In the genomic region with DNA sequence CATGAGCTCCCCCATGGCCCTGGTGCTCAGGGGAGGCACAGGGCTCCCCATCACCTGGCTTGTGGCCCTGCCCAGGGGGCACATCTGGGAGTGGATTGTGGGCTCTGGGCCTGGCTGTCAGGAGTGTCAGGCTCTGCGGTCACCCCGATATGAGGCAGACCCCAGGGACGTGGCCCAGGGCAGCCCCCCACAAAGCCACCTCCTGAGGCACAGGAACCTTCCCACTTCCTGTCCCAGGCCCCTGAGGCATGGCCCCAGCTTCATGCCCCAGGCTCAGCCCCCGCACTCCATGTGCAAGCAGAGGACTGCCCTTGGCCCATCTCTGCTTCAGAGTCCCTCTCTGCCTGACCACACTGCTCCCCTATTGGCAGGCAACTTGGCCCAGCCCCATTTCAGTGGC, we compare ENCODE assay signal across 17 cellular contexts.
DNase-seq lines count a peak whose midpoint lies in the region; ATAC-seq and TF ChIP-seq lines count a peak whose summit lies in the region.
"Had no signal": no experiment of that assay in that cellular context is flagged by ENCODE, and none has a peak within 500 bp of the region (broad histone marks: within the 10 kb centered on the region; RNA-seq: fewer than 3 reads in every experiment).

No MANE protein-coding gene starts in this region.

- peaks cover 8% of the 10 kb centered on the region for H3K9me3 Mint-ChIP-seq in natural killer cell treated with Interleukin-12 subunit alpha and Interleukin-12 subunit beta and Interleukin-15 and Interleukin-18, amount 100 ng/mL, for 72 hours
- peaks cover 0 to 4% of the 10 kb centered on the region in 2 donors for H3K9me3 Mint-ChIP-seq in natural killer cell
- H3K9me3 Mint-ChIP-seq: CD4-positive, alpha-beta T cell had no signal

- WGBS in transverse colon (ENCODE audit: low coverage in 1 of 2), 2 donors: 80% methylated on average over 3 of the region's 4 CpGs; no CpG with 5 or more reads in 1 of the 2 donors

- H3K27me3 Mint-ChIP-seq in natural killer cell treated with Interleukin-12 subunit alpha and Interleukin-12 subunit beta and Interleukin-15 and Interleukin-18, amount 100 ng/mL, for 72 hours: no peaks in the 10 kb centered on the region
- H3K27me3 Mint-ChIP-seq in natural killer cell (ENCODE audit: low read depth in 2 of 2): peaks cover 0 to 10% of the 10 kb centered on the region in 2 donors

- H3K4me3 ChIP-seq in H7 (ENCODE audit: insufficient read depth, low read depth, low read length) (no peak overlapping the region), upper lobe of right lung (no peak overlapping the region), transverse colon (no peak overlapping the region)
- H3K4me3 ChIP-seq: GM23338 had no signal

- DNase-seq in natural killer cell treated with Interleukin-12 subunit alpha and Interleukin-12 subunit beta and Interleukin-15 and Interleukin-18, amount 100 ng/mL, for 72 hours (ENCODE audit: low spot score): no peak
- DNase-seq in natural killer cell (no peak), H7 (peak; percentile 10), upper lobe of right lung (no peak), transverse colon (no peak), AG20443 (ENCODE audit: low spot score) (no peak)
- DNase-seq: CD4-positive, alpha-beta T cell; CD8-positive, alpha-beta memory T cell; DMS53; DMS79 treated with DMSO at 0.1 percent for 48 hours; GF-D8; HCEC 1CT had no signal

- in situ Hi-C loops in transverse colon (cut with MboI; ENCODE audit: low pct_ligation_motif_present in 1 of 4, low pct_unique_long_range_greater_than_20kb in 1 of 4, low sequenced_read_pairs in 3 of 4): no loop called here

- TF ChIP-seq CTCF in natural killer cell (IDR thresholded peaks at IDR 0.05) (no peak), upper lobe of right lung (IDR thresholded peaks at IDR 0.05) (no peak), transverse colon (IDR thresholded peaks at IDR 0.05) (no peak)

- H3K4me1 Mint-ChIP-seq in natural killer cell treated with Interleukin-12 subunit alpha and Interleukin-12 subunit beta and Interleukin-15 and Interleukin-18, amount 100 ng/mL, for 72 hours (ENCODE audit: low read depth in 2 of 2): no peaks in the 10 kb centered on the region
- no peaks in the 10 kb centered on the region for H3K4me1 Mint-ChIP-seq in natural killer cell
- H3K4me1 Mint-ChIP-seq: CD14-positive monocyte; CD8-positive, alpha-beta memory T cell; GM23338 had no signal

- H3K27me3 ChIP-seq in H7 (ENCODE audit: control insufficient read depth, insufficient read depth, low read length): no peaks in the 10 kb centered on the region
- H3K27me3 ChIP-seq in upper lobe of right lung: no peaks in the 10 kb centered on the region
- no peaks in the 10 kb centered on the region for H3K27me3 ChIP-seq in transverse colon

- intact Hi-C loops in natural killer cell (cut with micrococcal nuclease): loop anchor here (10.0 kb wide), 1 partner anchor 64 kb away; no protein-coding TSS in a partner anchor
- intact Hi-C loops in upper lobe of right lung (cut with DNase I): no loop called here
- intact Hi-C loops in transverse colon (cut with DNase I; ENCODE audit: low total_unique reads): no loop called here

- peak; percentile 31 to 40 for ATAC-seq in natural killer cell treated with Interleukin-12 subunit alpha and Interleukin-12 subunit beta and Interleukin-15 and Interleukin-18, amount 100 ng/mL, for 72 hours
- ATAC-seq in natural killer cell: no peak
- ATAC-seq in esophagus mucosa: peak; percentile 11
- ATAC-seq in upper lobe of right lung: peak; percentile 34
- no peak for ATAC-seq in HG03469 (IDR thresholded peaks at IDR 0.05; ENCODE audit: unreplicated experiment)
- ATAC-seq: GM23338 had no signal

- H3K4me3 Mint-ChIP-seq in natural killer cell treated with Interleukin-12 subunit alpha and Interleukin-12 subunit beta and Interleukin-15 and Interleukin-18, amount 100 ng/mL, for 72 hours: no peak overlapping the region
- H3K4me3 Mint-ChIP-seq in natural killer cell: no peak overlapping the region
- H3K4me3 Mint-ChIP-seq: CD14-positive monocyte; CD4-positive, alpha-beta T cell; CD8-positive, alpha-beta memory T cell; GM23338 had no signal

- H3K9me3 ChIP-seq in upper lobe of right lung: no peaks in the 10 kb centered on the region
- H3K9me3 ChIP-seq in transverse colon: no peaks in the 10 kb centered on the region

- TF ChIP-seq EP300 in transverse colon (IDR thresholded peaks at IDR 0.05; ENCODE audit: low read depth): no peak

- TF ChIP-seq POLR2A in transverse colon (IDR thresholded peaks at IDR 0.05): no peak

- H3K36me3 ChIP-seq in H7 (replicated peaks; ENCODE audit: control insufficient read depth, insufficient read depth, low read length) (no peaks in the 10 kb centered on the region), upper lobe of right lung (no peaks in the 10 kb centered on the region), transverse colon (no peaks in the 10 kb centered on the region)

- H3K36me3 Mint-ChIP-seq in natural killer cell treated with Interleukin-12 subunit alpha and Interleukin-12 subunit beta and Interleukin-15 and Interleukin-18, amount 100 ng/mL, for 72 hours: no peaks in the 10 kb centered on the region
- H3K36me3 Mint-ChIP-seq in natural killer cell: no peaks in the 10 kb centered on the region
- H3K36me3 Mint-ChIP-seq: CD14-positive monocyte had no signal

- no peaks in the 10 kb centered on the region for H3K4me1 ChIP-seq in upper lobe of right lung
- no peaks in the 10 kb centered on the region for H3K4me1 ChIP-seq in transverse colon

- H3K27ac ChIP-seq in upper lobe of right lung (no peak overlapping the region), transverse colon (no peak overlapping the region)
- H3K27ac ChIP-seq: 22Rv1 had no signal

- H3K27ac Mint-ChIP-seq in natural killer cell treated with Interleukin-12 subunit alpha and Interleukin-12 subunit beta and Interleukin-15 and Interleukin-18, amount 100 ng/mL, for 72 hours: no peak overlapping the region
- no peak overlapping the region for H3K27ac Mint-ChIP-seq in natural killer cell
- H3K27ac Mint-ChIP-seq: CD14-positive monocyte; CD4-positive, alpha-beta T cell; CD8-positive, alpha-beta memory T cell; GM23338 had no signal

Comparison
In these comparisons a context has a peak if more than half of its experiments do, and no peak if none do; other contexts are left out.
1. ATAC-seq: peak in natural killer cell treated with Interleukin-12 subunit alpha and Interleukin-12 subunit beta and Interleukin-15 and Interleukin-18, amount 100 ng/mL, for 72 hours (2 of 2), esophagus mucosa (single experiment) and upper lobe of right lung (single experiment); none in natural killer cell (0 of 3) and HG03469 (single experiment).